In the genomic region with DNA sequence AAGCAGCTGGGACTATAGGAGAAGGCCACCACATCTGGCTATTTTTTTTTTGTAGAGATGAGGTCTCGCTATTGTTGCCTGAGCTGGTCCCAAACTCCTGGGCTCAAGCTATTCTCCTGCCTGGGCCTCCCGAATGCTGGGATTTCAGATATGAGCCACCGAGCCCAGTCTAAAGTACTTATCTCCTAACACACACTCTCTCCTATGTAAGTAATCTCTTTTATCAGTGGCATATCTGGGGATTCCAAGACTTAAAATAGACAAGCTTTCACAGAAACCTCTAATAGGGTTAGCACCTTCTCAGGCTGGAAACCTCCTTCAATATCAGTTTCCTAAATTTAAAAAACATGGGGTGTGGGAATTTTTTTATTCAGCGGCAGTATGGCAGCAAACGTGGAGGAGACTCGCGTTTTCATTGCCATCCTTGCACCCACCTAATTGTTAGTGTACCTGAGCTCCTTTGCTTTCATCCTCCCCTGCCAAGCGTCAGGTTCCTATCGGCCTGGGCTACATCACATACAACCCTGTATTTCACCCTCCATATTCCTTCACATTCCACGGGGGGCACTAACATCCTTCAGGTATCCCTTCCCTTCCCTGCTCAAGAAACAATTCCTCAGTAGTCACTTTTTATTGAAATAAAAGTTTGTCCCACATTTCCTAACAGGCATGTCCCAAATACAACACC, we compare ENCODE assay signal across 1 cellular context.
TF ChIP-seq lines count a peak whose summit lies in the region.

No MANE protein-coding gene starts in this region.

TF ChIP-seq in K562, 482 proteins besides CTCF, POLR2A, EP300 and RAD21 (continued from another document and continues in another):
- TF ChIP-seq, protein P1, sequence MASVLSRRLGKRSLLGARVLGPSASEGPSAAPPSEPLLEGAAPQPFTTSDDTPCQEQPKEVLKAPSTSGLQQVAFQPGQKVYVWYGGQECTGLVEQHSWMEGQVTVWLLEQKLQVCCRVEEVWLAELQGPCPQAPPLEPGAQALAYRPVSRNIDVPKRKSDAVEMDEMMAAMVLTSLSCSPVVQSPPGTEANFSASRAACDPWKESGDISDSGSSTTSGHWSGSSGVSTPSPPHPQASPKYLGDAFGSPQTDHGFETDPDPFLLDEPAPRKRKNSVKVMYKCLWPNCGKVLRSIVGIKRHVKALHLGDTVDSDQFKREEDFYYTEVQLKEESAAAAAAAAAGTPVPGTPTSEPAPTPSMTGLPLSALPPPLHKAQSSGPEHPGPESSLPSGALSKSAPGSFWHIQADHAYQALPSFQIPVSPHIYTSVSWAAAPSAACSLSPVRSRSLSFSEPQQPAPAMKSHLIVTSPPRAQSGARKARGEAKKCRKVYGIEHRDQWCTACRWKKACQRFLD (CRISPR knock-in tag; IDR thresholded peaks at IDR 0.05): no peak; the same call in 1 of the 2 replicates
- TF ChIP-seq ARNT (IDR thresholded peaks at IDR 0.05): peak in 1 of 2 experiments; percentile 28; a peak in 1 of 4 replicates
- peak; percentile 90 for TF ChIP-seq CBFA2T2 (conservative IDR thresholded peaks at IDR 0.05)
- TF ChIP-seq TEAD4 (IDR thresholded peaks at IDR 0.05; ENCODE audit: low read length): peak; percentile 94
- no peak for TF ChIP-seq TEAD4 (CRISPR knock-in tag; IDR thresholded peaks at IDR 0.05; ENCODE audit: borderline replicate concordance)
- TF ChIP-seq SRF (CRISPR knock-in tag; IDR thresholded peaks at IDR 0.05): 0 out of 4 replicates have a peak, but pooled peaks of 1 of the 2 experiments have one; percentile 6
- no peak for TF ChIP-seq ZNF780A (CRISPR knock-in tag; IDR thresholded peaks at IDR 0.05)
- peak; percentile 95 for TF ChIP-seq TAL1 (IDR thresholded peaks at IDR 0.05)
- no peak for TF ChIP-seq ESRRA (IDR thresholded peaks at IDR 0.05; ENCODE audit: borderline replicate concordance, low read depth)
- no peak for TF ChIP-seq XRCC4 (IDR thresholded peaks at IDR 0.05; ENCODE audit: extremely low read depth, insufficient read depth, insufficient read length)
- TF ChIP-seq ATF1 (CRISPR knock-in tag; IDR thresholded peaks at IDR 0.05): no peak
- TF ChIP-seq ATF1 (tag; IDR thresholded peaks at IDR 0.05): 0 out of 2 replicates have a peak, but pooled peaks have one; percentile 12
- no peak for TF ChIP-seq SNIP1 (IDR thresholded peaks at IDR 0.05; ENCODE audit: low read depth)
- TF ChIP-seq, protein P2, sequence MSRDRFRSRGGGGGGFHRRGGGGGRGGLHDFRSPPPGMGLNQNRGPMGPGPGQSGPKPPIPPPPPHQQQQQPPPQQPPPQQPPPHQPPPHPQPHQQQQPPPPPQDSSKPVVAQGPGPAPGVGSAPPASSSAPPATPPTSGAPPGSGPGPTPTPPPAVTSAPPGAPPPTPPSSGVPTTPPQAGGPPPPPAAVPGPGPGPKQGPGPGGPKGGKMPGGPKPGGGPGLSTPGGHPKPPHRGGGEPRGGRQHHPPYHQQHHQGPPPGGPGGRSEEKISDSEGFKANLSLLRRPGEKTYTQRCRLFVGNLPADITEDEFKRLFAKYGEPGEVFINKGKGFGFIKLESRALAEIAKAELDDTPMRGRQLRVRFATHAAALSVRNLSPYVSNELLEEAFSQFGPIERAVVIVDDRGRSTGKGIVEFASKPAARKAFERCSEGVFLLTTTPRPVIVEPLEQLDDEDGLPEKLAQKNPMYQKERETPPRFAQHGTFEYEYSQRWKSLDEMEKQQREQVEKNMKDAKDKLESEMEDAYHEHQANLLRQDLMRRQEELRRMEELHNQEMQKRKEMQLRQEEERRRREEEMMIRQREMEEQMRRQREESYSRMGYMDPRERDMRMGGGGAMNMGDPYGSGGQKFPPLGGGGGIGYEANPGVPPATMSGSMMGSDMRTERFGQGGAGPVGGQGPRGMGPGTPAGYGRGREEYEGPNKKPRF (IDR thresholded peaks at IDR 0.05; ENCODE audit: low read depth, low read length): no peak
- TF ChIP-seq ZEB2 (IDR thresholded peaks at IDR 0.05): peak; percentile 73
- TF ChIP-seq RBBP5 (IDR thresholded peaks at IDR 0.05; ENCODE audit: borderline replicate concordance, insufficient read depth, low read length, poor library complexity, severe bottlenecking): peak; percentile 54
- TF ChIP-seq RCOR1 (IDR thresholded peaks at IDR 0.05; ENCODE audit: borderline replicate concordance in 1 of 2, low read depth in 2 of 2, low read length in 2 of 2): peak; percentile 48 to 95; a peak in 3 of 4 replicates
- no peak for TF ChIP-seq NFE2L1 (tag; IDR thresholded peaks at IDR 0.05; ENCODE audit: borderline replicate concordance, low read depth)
- no peak for TF ChIP-seq SIN3A (IDR thresholded peaks at IDR 0.05; ENCODE audit: borderline replicate concordance in 2 of 2, control insufficient read depth in 1 of 2, low read depth in 2 of 2, low read length in 2 of 2)
- peak; percentile 93 for TF ChIP-seq SMARCE1 (IDR thresholded peaks at IDR 0.05)
- TF ChIP-seq, protein P3, sequence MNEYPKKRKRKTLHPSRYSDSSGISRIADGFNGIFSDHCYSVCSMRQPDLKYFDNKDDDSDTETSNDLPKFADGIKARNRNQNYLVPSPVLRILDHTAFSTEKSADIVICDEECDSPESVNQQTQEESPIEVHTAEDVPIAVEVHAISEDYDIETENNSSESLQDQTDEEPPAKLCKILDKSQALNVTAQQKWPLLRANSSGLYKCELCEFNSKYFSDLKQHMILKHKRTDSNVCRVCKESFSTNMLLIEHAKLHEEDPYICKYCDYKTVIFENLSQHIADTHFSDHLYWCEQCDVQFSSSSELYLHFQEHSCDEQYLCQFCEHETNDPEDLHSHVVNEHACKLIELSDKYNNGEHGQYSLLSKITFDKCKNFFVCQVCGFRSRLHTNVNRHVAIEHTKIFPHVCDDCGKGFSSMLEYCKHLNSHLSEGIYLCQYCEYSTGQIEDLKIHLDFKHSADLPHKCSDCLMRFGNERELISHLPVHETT (CRISPR knock-in tag; conservative IDR thresholded peaks at IDR 0.05 in 1 of 2, IDR thresholded peaks at IDR 0.05 in 1 of 2): no peak
- TF ChIP-seq SOX6 (IDR thresholded peaks at IDR 0.05): peak; percentile 93
- TF ChIP-seq KLF16 (IDR thresholded peaks at IDR 0.05): peak; percentile 86; the same call in 1 of the 2 replicates
- TF ChIP-seq, protein P4, sequence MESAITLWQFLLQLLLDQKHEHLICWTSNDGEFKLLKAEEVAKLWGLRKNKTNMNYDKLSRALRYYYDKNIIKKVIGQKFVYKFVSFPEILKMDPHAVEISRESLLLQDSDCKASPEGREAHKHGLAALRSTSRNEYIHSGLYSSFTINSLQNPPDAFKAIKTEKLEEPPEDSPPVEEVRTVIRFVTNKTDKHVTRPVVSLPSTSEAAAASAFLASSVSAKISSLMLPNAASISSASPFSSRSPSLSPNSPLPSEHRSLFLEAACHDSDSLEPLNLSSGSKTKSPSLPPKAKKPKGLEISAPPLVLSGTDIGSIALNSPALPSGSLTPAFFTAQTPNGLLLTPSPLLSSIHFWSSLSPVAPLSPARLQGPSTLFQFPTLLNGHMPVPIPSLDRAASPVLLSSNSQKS (CRISPR knock-in tag; IDR thresholded peaks at IDR 0.05): no peak
- TF ChIP-seq, protein P5, sequence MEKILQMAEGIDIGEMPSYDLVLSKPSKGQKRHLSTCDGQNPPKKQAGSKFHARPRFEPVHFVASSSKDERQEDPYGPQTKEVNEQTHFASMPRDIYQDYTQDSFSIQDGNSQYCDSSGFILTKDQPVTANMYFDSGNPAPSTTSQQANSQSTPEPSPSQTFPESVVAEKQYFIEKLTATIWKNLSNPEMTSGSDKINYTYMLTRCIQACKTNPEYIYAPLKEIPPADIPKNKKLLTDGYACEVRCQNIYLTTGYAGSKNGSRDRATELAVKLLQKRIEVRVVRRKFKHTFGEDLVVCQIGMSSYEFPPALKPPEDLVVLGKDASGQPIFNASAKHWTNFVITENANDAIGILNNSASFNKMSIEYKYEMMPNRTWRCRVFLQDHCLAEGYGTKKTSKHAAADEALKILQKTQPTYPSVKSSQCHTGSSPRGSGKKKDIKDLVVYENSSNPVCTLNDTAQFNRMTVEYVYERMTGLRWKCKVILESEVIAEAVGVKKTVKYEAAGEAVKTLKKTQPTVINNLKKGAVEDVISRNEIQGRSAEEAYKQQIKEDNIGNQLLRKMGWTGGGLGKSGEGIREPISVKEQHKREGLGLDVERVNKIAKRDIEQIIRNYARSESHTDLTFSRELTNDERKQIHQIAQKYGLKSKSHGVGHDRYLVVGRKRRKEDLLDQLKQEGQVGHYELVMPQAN (IDR thresholded peaks at IDR 0.05; ENCODE audit: borderline replicate concordance): no peak; the same call in 1 of the 2 replicates
- no peak for TF ChIP-seq SRSF3 (IDR thresholded peaks at IDR 0.05; ENCODE audit: insufficient read depth, low read length)
- TF ChIP-seq TCF3 (CRISPR knock-in tag; IDR thresholded peaks at IDR 0.05): peak; percentile 86
- no peak for TF ChIP-seq PCBP1 (IDR thresholded peaks at IDR 0.05; ENCODE audit: low read depth, low read length, poor library complexity, severe bottlenecking)
- TF ChIP-seq, protein P6, sequence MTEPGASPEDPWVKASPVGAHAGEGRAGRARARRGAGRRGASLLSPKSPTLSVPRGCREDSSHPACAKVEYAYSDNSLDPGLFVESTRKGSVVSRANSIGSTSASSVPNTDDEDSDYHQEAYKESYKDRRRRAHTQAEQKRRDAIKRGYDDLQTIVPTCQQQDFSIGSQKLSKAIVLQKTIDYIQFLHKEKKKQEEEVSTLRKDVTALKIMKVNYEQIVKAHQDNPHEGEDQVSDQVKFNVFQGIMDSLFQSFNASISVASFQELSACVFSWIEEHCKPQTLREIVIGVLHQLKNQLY (CRISPR knock-in tag; conservative IDR thresholded peaks at IDR 0.05): no peak
- peak; percentile 73 for TF ChIP-seq HMGN3 (IDR thresholded peaks at IDR 0.05; ENCODE audit: borderline replicate concordance, extremely low read depth, insufficient read length, low read depth, low read length)
- no peak for TF ChIP-seq POLR2AphosphoS2 (IDR thresholded peaks at IDR 0.05; ENCODE audit: low read length)
- TF ChIP-seq TEAD2 (tag; IDR thresholded peaks at IDR 0.05): peak; percentile 32; the same call in 1 of the 2 replicates
- TF ChIP-seq, protein P7, sequence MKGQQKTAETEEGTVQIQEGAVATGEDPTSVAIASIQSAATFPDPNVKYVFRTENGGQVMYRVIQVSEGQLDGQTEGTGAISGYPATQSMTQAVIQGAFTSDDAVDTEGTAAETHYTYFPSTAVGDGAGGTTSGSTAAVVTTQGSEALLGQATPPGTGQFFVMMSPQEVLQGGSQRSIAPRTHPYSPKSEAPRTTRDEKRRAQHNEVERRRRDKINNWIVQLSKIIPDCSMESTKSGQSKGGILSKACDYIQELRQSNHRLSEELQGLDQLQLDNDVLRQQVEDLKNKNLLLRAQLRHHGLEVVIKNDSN (CRISPR knock-in tag; IDR thresholded peaks at IDR 0.05): no peak
- peak; percentile 89 for TF ChIP-seq HDAC3 (IDR thresholded peaks at IDR 0.05; ENCODE audit: borderline replicate concordance, partially characterized antibody)
- no peak for TF ChIP-seq ZNF212 (CRISPR knock-in tag; IDR thresholded peaks at IDR 0.05)
- TF ChIP-seq RBM14 (IDR thresholded peaks at IDR 0.05; ENCODE audit: borderline replicate concordance, insufficient read depth, low read depth, low read length): no peak
- TF ChIP-seq, protein P8, sequence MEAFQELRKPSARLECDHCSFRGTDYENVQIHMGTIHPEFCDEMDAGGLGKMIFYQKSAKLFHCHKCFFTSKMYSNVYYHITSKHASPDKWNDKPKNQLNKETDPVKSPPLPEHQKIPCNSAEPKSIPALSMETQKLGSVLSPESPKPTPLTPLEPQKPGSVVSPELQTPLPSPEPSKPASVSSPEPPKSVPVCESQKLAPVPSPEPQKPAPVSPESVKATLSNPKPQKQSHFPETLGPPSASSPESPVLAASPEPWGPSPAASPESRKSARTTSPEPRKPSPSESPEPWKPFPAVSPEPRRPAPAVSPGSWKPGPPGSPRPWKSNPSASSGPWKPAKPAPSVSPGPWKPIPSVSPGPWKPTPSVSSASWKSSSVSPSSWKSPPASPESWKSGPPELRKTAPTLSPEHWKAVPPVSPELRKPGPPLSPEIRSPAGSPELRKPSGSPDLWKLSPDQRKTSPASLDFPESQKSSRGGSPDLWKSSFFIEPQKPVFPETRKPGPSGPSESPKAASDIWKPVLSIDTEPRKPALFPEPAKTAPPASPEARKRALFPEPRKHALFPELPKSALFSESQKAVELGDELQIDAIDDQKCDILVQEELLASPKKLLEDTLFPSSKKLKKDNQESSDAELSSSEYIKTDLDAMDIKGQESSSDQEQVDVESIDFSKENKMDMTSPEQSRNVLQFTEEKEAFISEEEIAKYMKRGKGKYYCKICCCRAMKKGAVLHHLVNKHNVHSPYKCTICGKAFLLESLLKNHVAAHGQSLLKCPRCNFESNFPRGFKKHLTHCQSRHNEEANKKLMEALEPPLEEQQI (IDR thresholded peaks at IDR 0.05): peak; percentile 82
- TF ChIP-seq, protein P9, sequence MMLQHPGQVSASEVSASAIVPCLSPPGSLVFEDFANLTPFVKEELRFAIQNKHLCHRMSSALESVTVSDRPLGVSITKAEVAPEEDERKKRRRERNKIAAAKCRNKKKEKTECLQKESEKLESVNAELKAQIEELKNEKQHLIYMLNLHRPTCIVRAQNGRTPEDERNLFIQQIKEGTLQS (IDR thresholded peaks at IDR 0.05): no peak
- TF ChIP-seq, protein P9 (CRISPR knock-in tag; conservative IDR thresholded peaks at IDR 0.05): no peak
- TF ChIP-seq ELF4 (CRISPR knock-in tag; IDR thresholded peaks at IDR 0.05): 0 out of 2 replicates have a peak, but pooled peaks have one; percentile 50
- peak; percentile 100 for TF ChIP-seq ZNF766 (CRISPR knock-in tag; conservative IDR thresholded peaks at IDR 0.05)
- peak; percentile 56; the same call in 1 of the 2 replicates for TF ChIP-seq POLR2AphosphoS5 (IDR thresholded peaks at IDR 0.05; ENCODE audit: control insufficient read depth, insufficient read depth, low read depth, low read length)
- TF ChIP-seq CBFA2T3 (IDR thresholded peaks at IDR 0.05): peak; percentile 94
- TF ChIP-seq NUFIP1 (IDR thresholded peaks at IDR 0.05; ENCODE audit: partially characterized antibody): no peak
- TF ChIP-seq, protein P10, sequence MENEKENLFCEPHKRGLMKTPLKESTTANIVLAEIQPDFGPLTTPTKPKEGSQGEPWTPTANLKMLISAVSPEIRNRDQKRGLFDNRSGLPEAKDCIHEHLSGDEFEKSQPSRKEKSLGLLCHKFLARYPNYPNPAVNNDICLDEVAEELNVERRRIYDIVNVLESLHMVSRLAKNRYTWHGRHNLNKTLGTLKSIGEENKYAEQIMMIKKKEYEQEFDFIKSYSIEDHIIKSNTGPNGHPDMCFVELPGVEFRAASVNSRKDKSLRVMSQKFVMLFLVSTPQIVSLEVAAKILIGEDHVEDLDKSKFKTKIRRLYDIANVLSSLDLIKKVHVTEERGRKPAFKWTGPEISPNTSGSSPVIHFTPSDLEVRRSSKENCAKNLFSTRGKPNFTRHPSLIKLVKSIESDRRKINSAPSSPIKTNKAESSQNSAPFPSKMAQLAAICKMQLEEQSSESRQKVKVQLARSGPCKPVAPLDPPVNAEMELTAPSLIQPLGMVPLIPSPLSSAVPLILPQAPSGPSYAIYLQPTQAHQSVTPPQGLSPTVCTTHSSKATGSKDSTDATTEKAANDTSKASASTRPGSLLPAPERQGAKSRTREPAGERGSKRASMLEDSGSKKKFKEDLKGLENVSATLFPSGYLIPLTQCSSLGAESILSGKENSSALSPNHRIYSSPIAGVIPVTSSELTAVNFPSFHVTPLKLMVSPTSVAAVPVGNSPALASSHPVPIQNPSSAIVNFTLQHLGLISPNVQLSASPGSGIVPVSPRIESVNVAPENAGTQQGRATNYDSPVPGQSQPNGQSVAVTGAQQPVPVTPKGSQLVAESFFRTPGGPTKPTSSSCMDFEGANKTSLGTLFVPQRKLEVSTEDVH (IDR thresholded peaks at IDR 0.05; ENCODE audit: low read depth, partially characterized antibody): no peak
- no peak for TF ChIP-seq BDP1 (IDR thresholded peaks at IDR 0.05; ENCODE audit: insufficient read depth, insufficient read length)
- no peak for TF ChIP-seq SRSF9 (IDR thresholded peaks at IDR 0.05; ENCODE audit: borderline replicate concordance, low read depth, low read length)
- peak; percentile 44; the same call in 1 of the 2 replicates for TF ChIP-seq CC2D1A (IDR thresholded peaks at IDR 0.05)
